ENCODE assay signal across 8 cellular contexts in the genomic region with DNA sequence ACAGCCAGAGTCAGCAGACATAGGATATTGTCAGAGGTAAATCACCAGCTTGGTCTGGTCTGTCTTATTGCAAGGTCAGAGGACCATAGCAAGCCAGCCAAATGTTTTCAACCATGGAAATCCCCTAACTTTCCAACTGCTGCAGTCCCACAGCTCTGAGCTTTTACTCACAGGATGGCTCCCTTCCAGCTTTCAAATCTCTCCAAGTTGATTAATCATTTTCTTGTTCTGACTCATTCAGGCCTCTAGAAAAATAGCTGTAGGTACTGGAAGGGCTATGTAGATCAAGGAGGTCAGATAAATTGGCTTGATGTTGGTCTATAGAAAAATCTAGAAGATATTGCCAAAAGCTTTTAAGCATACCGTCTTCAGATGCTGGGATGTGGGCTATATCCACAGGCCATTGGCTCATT.
DNase-seq lines count a peak whose midpoint lies in the region; ATAC-seq and TF ChIP-seq lines count a peak whose summit lies in the region.

No MANE protein-coding gene starts in this region.

- TF ChIP-seq CTCF in A673 (conservative IDR thresholded peaks at IDR 0.05; ENCODE audit: low read depth, low read length) (no peak), foreskin keratinocyte (conservative IDR thresholded peaks at IDR 0.05) (no peak)

- H3K27ac ChIP-seq in A673 (ENCODE audit: low read depth, low read length, poor library complexity, severe bottlenecking), result no peak overlapping the region
- H3K27ac ChIP-seq in foreskin keratinocyte, result peak overlapping the region; percentile 84

- peak overlapping the region; percentile 44 for H3K4me2 ChIP-seq in skeletal muscle satellite cell (ENCODE audit: low read length)

- ATAC-seq in GM18519 (IDR thresholded peaks at IDR 0.05; ENCODE audit: low FRiP score, unreplicated experiment), result peak; percentile 60
- ATAC-seq in HG03060 (IDR thresholded peaks at IDR 0.05; ENCODE audit: low read depth, unreplicated experiment), result peak; percentile 66
- peak; percentile 94 for ATAC-seq in foreskin keratinocyte

- H3K9me3 ChIP-seq in A673 (ENCODE audit: low read depth, low read length, poor library complexity, severe bottlenecking) (no peaks in the 10 kb centered on the region), skeletal muscle satellite cell (replicated peaks; ENCODE audit: low read length) (no peaks in the 10 kb centered on the region)

- H3K27me3 ChIP-seq in A673 (replicated peaks; ENCODE audit: insufficient read depth, low read depth, low read length, poor library complexity) (no peaks in the 10 kb centered on the region), foreskin keratinocyte (no peaks in the 10 kb centered on the region), skeletal muscle satellite cell (ENCODE audit: control insufficient read depth, insufficient read depth, low read length) (no peaks in the 10 kb centered on the region)

- CTCF ChIA-PET in A673 (lab: Charles Lee), result no interaction called here

- POLR2A ChIA-PET in A673 (lab: Charles Lee; ENCODE audit: low non-redundant PET), result no interaction called here

- DNase-seq in A673 (ENCODE audit: low spot score) (peak; percentile 60), SW 1271 (lab: John Stamatoyannopoulos, UW) (peak; percentile 92 to 99), foreskin keratinocyte (peak; percentile 98), NCI-H1694 (lab: John Stamatoyannopoulos, UW) (no peak)
- DNase-seq in activated CD4-positive, alpha-beta T cell treated with anti-CD3 and anti-CD28 coated beads for 1 hour, result no peak

- H3K36me3 ChIP-seq in A673 (ENCODE audit: insufficient read depth, low read length, poor library complexity, severe bottlenecking) (no peaks in the 10 kb centered on the region), skeletal muscle satellite cell (ENCODE audit: insufficient read depth, low read length) (no peaks in the 10 kb centered on the region)

- H3K4me1 ChIP-seq in A673 (ENCODE audit: insufficient read depth, low read length, poor library complexity, severe bottlenecking) (peaks cover 12% of the 10 kb centered on the region), foreskin keratinocyte (peaks cover 29% of the 10 kb centered on the region), skeletal muscle satellite cell (ENCODE audit: control insufficient read depth, insufficient read depth, low read length) (peaks cover 39% of the 10 kb centered on the region)

- H3K4me3 ChIP-seq in A673 (ENCODE audit: low read depth, low read length, poor library complexity, severe bottlenecking) (no peak overlapping the region), skeletal muscle satellite cell (ENCODE audit: low read length) (no peak overlapping the region)

- H3K9ac ChIP-seq in skeletal muscle satellite cell (ENCODE audit: low read depth, low read length), result peak overlapping the region; percentile 58

- no TSS peak for BruUV-seq in A673 (replicated peaks; lab: Mats Ljungman, UMichigan)

- intact Hi-C loops in A673 (cut with micrococcal nuclease; ENCODE audit: unreplicated experiment), result no loop called here

Comparison
In these comparisons a context has a peak if more than half of its experiments do, and no peak if none do; other contexts are left out.
1. DNase-seq: peak in A673 (single experiment), SW 1271 (2 of 2) and foreskin keratinocyte (2 of 2); none in NCI-H1694 (single experiment) and activated CD4-positive, alpha-beta T cell treated with anti-CD3 and anti-CD28 coated beads for 1 hour (single experiment).
2. Peak in every context shown above with its lines, with median percentiles within 50 percentile points of each other: ATAC-seq.